12 cellular contexts compared by ENCODE assay signal in the genomic region with DNA sequence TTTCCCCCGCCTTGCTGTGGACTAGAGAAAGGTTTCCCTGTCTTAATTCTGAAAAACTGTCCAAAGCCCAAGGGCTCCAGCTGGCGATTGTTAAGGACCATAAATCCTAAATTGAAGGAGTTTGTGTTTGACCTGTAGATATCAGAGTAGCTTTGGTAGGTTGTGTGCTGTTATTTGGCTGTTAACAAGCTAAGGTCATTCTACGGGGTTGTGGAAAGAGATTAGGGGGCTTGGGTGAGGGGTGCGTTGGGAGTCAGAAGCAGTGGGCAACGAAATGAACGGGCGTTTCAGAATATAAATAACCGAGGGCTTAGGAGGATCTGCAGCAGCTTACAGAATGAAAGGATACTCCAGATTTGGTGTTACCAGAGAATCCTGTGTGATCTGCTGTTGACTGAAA. TPM values are rescaled to one million over a fixed set of nuclear protein-coding genes. Genes with fewer than 3 reads are reported as not detected.
A peak's percentile ranks its signal among the peaks of the same experiment; 100 is the strongest.
DNase-seq lines count a peak whose midpoint lies in the region; ATAC-seq, FAIRE-seq and TF ChIP-seq lines count a peak whose summit lies in the region.
"Had no signal": no experiment of that assay in that cellular context is flagged by ENCODE, and none has a peak within 500 bp of the region (broad histone marks: within the 10 kb centered on the region; RNA-seq: fewer than 3 reads in every experiment).

No MANE protein-coding gene starts in this region.

- TF ChIP-seq RAD21 in A549 (conservative IDR thresholded peaks at IDR 0.05 in 1 of 2, IDR thresholded peaks at IDR 0.05 in 1 of 2) = no peak

- in situ Hi-C loops in G401 (cut with HindIII; ENCODE audit: low sequenced_read_pairs) (no loop called here), Panc1 (cut with HindIII; ENCODE audit: low pct_unique_long_range_greater_than_20kb, low sequenced_read_pairs) (no loop called here)

- BruUV-seq in Panc1 (replicated peaks; lab: Mats Ljungman, UMichigan) = no TSS peak

- H3K4me2 ChIP-seq in A549 = peak overlapping the region; percentile 81

- H3K9me3 ChIP-seq in A549 (no peaks in the 10 kb centered on the region), Panc1 (ENCODE audit: control insufficient read depth, insufficient read depth, low read depth, low read length) (no peaks in the 10 kb centered on the region), esophagus muscularis mucosa (no peaks in the 10 kb centered on the region)
- H3K9me3 ChIP-seq: gastrocnemius medialis, uterus had no signal

- peaks cover 29% of the 10 kb centered on the region for H3K4me1 ChIP-seq in A549
- peaks cover 17% of the 10 kb centered on the region; the same call in 1 of the 2 replicates for H3K4me1 ChIP-seq in Panc1 (ENCODE audit: control insufficient read depth, insufficient read depth, low read length)
- H3K4me1 ChIP-seq in esophagus muscularis mucosa = peaks cover 0 to 10% (median 3%) of the 10 kb centered on the region in 4 donors
- H3K4me1 ChIP-seq: gastrocnemius medialis, uterus had no signal

- WGBS in A549 (ENCODE audit: missing lambda C conversion rate) = 30% methylated on average over 7 of the region's 8 CpGs
- 23% methylated on average over 8 of the region's 8 CpGs for WGBS in esophagus muscularis mucosa

- H3K36me3 ChIP-seq in Panc1 (ENCODE audit: control insufficient read depth, insufficient read depth, low read length) = no peaks in the 10 kb centered on the region
- H3K36me3 ChIP-seq in esophagus muscularis mucosa = no peaks in the 10 kb centered on the region
- H3K36me3 ChIP-seq: gastrocnemius medialis, uterus had no signal

- H3K27ac ChIP-seq in A549 = peak overlapping the region; percentile 52 to 70; a peak in 4 of 6 replicates
- H3K27ac ChIP-seq in Panc1 (ENCODE audit: low read length) = no peak overlapping the region
- no peak overlapping the region for H3K27ac ChIP-seq in esophagus muscularis mucosa (replicated peaks in 1 of 4)
- H3K27ac ChIP-seq: gastrocnemius medialis, uterus had no signal

- POLR2A ChIA-PET in A549 (lab: Yijun Ruan, JAX) (no interaction called here), Panc1 (lab: Charles Lee) (no interaction called here)

- H3K27me3 ChIP-seq in Panc1 (ENCODE audit: control insufficient read depth, insufficient read depth, low read length) = no peaks in the 10 kb centered on the region
- H3K27me3 ChIP-seq in esophagus muscularis mucosa = peaks cover 0 to 68% (median 54%) of the 10 kb centered on the region in 4 donors

- CTCF ChIA-PET in A549 (lab: Yijun Ruan, JAX) (interaction anchor here (1.6 to 2.1 kb wide), 2 partner anchors 9 kb away, joined by 9 to 20 read pairs; no protein-coding TSS in a partner anchor), Panc1 (lab: Charles Lee) (interaction anchor here (0.5 to 1.3 kb wide), 2 partner anchors 9 to 237 kb away, joined by 3 to 7 read pairs; no protein-coding TSS in a partner anchor)

- no peak for DNase-seq in A549 (ENCODE audit: low read depth in 1 of 2, low spot score in 1 of 2)
- peak; percentile 23 for DNase-seq in G401 (ENCODE audit: low spot score)
- no peak for DNase-seq in Panc1 (ENCODE audit: low read depth, low spot score)
- no peak for DNase-seq in fibroblast of mammary gland (ENCODE audit: low read depth)
- no peak for DNase-seq in esophagus muscularis mucosa (ENCODE audit: extremely low spot score)
- no peak for DNase-seq in NOMO-1 treated with dmso at 0.1 percent for 144 hours (lab: John Stamatoyannopoulos, UW; ENCODE audit: unreplicated experiment)
- no peak for DNase-seq in NCI-H1694 (lab: John Stamatoyannopoulos, UW)
- DNase-seq: activated CD4-positive, CD25-positive, alpha-beta regulatory T cell; gastrocnemius medialis; naive B cell; uterus had no signal

- no peak for ATAC-seq in A549
- ATAC-seq in Panc1 = no peak
- ATAC-seq in GM21381 (IDR thresholded peaks at IDR 0.05; ENCODE audit: unreplicated experiment) = no peak
- ATAC-seq: gastrocnemius medialis had no signal

- FAIRE-seq in A549 (lab: Jason Lieb, UNC) = no peak

- TF ChIP-seq CTCF in A549 (IDR thresholded peaks at IDR 0.05) (no peak), Panc1 (IDR thresholded peaks at IDR 0.05) (no peak), fibroblast of mammary gland (conservative IDR thresholded peaks at IDR 0.05; ENCODE audit: control insufficient read depth, insufficient read depth, low read depth, low read length) (no peak), esophagus muscularis mucosa (IDR thresholded peaks at IDR 0.05) (no peak)

- TF ChIP-seq EP300 in A549 (IDR thresholded peaks at IDR 0.05) (no peak), esophagus muscularis mucosa (IDR thresholded peaks at IDR 0.05) (no peak)

- TF ChIP-seq POLR2A in A549 (IDR thresholded peaks at IDR 0.05; ENCODE audit: low read length) (no peak), esophagus muscularis mucosa (IDR thresholded peaks at IDR 0.05; ENCODE audit: low read depth) (no peak)

- H3K4me3 ChIP-seq in A549 (peak overlapping the region; percentile 69), Panc1 (ENCODE audit: low read depth in 2 of 2, low read length in 2 of 2) (peak overlapping the region; percentile 58 to 86), fibroblast of mammary gland (ENCODE audit: control insufficient read depth, low read depth, low read length) (peak overlapping the region; percentile 72), esophagus muscularis mucosa (no peak overlapping the region)
- H3K4me3 ChIP-seq: gastrocnemius medialis, uterus had no signal

- intact Hi-C loops in Panc1 (cut with micrococcal nuclease; ENCODE audit: unreplicated experiment) (no loop called here), esophagus muscularis mucosa (cut with DNase I) (no loop called here)

TF ChIP-seq in A549, 52 proteins besides CTCF, POLR2A, EP300 and RAD21 (continues in another document):
- TF ChIP-seq, protein P1, sequence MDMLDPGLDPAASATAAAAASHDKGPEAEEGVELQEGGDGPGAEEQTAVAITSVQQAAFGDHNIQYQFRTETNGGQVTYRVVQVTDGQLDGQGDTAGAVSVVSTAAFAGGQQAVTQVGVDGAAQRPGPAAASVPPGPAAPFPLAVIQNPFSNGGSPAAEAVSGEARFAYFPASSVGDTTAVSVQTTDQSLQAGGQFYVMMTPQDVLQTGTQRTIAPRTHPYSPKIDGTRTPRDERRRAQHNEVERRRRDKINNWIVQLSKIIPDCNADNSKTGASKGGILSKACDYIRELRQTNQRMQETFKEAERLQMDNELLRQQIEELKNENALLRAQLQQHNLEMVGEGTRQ (IDR thresholded peaks at IDR 0.05) = no peak
- TF ChIP-seq HOXA7 (CRISPR knock-in tag; IDR thresholded peaks at IDR 0.05) = no peak
- no peak for TF ChIP-seq ZSCAN20 (CRISPR knock-in tag; IDR thresholded peaks at IDR 0.05)
- TF ChIP-seq ZC3H11A (IDR thresholded peaks at IDR 0.05) = no peak
- no peak for TF ChIP-seq RARB (CRISPR knock-in tag; IDR thresholded peaks at IDR 0.05)
- no peak for TF ChIP-seq CBX8 (IDR thresholded peaks at IDR 0.05)
- TF ChIP-seq EHF (CRISPR knock-in tag; IDR thresholded peaks at IDR 0.05) = no peak
- TF ChIP-seq RFX5 (IDR thresholded peaks at IDR 0.05) = no peak
- TF ChIP-seq HEYL (CRISPR knock-in tag; IDR thresholded peaks at IDR 0.05) = no peak
- TF ChIP-seq GATA3 (IDR thresholded peaks at IDR 0.05; ENCODE audit: borderline replicate concordance) = no peak
- TF ChIP-seq FOSB (CRISPR knock-in tag; IDR thresholded peaks at IDR 0.05) = no peak
- TF ChIP-seq, protein P2, sequence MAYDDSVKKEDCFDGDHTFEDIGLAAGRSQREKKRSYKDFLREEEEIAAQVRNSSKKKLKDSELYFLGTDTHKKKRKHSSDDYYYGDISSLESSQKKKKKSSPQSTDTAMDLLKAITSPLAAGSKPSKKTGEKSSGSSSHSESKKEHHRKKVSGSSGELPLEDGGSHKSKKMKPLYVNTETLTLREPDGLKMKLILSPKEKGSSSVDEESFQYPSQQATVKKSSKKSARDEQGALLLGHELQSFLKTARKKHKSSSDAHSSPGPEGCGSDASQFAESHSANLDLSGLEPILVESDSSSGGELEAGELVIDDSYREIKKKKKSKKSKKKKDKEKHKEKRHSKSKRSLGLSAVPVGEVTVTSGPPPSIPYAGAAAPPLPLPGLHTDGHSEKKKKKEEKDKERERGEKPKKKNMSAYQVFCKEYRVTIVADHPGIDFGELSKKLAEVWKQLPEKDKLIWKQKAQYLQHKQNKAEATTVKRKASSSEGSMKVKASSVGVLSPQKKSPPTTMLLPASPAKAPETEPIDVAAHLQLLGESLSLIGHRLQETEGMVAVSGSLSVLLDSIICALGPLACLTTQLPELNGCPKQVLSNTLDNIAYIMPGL (CRISPR knock-in tag; IDR thresholded peaks at IDR 0.05; ENCODE audit: borderline replicate concordance) = no peak

RNA-seq across cellular contexts. Expression of a gene that starts 32.6 kb away (rescaled TPM):
- polyA plus RNA-seq in A549 (2011; rRNA removed) (13.4 and 13.5 TPM in 2 replicates), A549 (2017; fragmentation: RNase III; extraction: RNeasy Plus Mini Kit Qiagen cat#74134 plus additional on column Dnase treatment) (4.2 to 5.1 TPM (median 4.8 TPM) in 3 replicates)
- 4.3 and 5.5 TPM in 2 replicates for polyA plus RNA-seq in A549 (2012; cell fraction: cytosol; rRNA removed)
- 3.3 and 4.1 TPM in 2 replicates for polyA plus RNA-seq in A549 (2012; cell fraction: nucleus; rRNA removed)
- polyA minus RNA-seq in A549 (2011; rRNA and poly(A)+ RNA removed) = 4.9 and 11.7 TPM in 2 replicates
- total RNA-seq in G401 (2014; rRNA removed; shearing (Covaris generic)) = 1.2 and 3.0 TPM in 2 replicates
- total RNA-seq in Panc1 (2021; ENCODE audit: unreplicated experiment) (5.5 TPM), esophagus muscularis mucosa (10 to 100 TPM in 2 of 4 donors, 1 to 10 TPM in 2; 6.6 to 14.1 (median 11.2) TPM)
- polyA plus RNA-seq in Panc1 (2012; ENCODE audit: insufficient read length) = 4.6 TPM

RNA-seq across cellular contexts. Expression of a gene that starts 50.5 kb away (rescaled TPM):
- polyA plus RNA-seq in A549 (2011; rRNA removed) = 6.5 and 7.0 TPM in 2 replicates
- polyA plus RNA-seq in A549 (2012; cell fraction: cytosol; rRNA removed) = 4.2 and 5.2 TPM in 2 replicates
- polyA plus RNA-seq in A549 (2012; cell fraction: nucleus; rRNA removed) = 11.0 and 17.8 TPM in 2 replicates
- polyA plus RNA-seq in A549 (2017; fragmentation: RNase III; extraction: RNeasy Plus Mini Kit Qiagen cat#74134 plus additional on column Dnase treatment) = 6.7 to 9.5 TPM (median 7.5 TPM) in 3 replicates
- 12.2 and 13.0 TPM in 2 replicates for polyA minus RNA-seq in A549 (2011; rRNA and poly(A)+ RNA removed)
- total RNA-seq in G401 (2014; rRNA removed; shearing (Covaris generic)) = 8.2 and 11.3 TPM in 2 replicates
- total RNA-seq in Panc1 (2021; ENCODE audit: unreplicated experiment) = 8.1 TPM
- polyA plus RNA-seq in Panc1 (2012; ENCODE audit: insufficient read length) = 7.8 TPM
- total RNA-seq in esophagus muscularis mucosa = 1 to 10 TPM; 6.1 to 7.7 (median 6.9) TPM

Comparison
In these comparisons a context has a peak if more than half of its experiments do, and no peak if none do; other contexts are left out.
1. H3K27ac ChIP-seq: peak in A549 (2 of 2); none in Panc1 (single experiment) and esophagus muscularis mucosa (0 of 4).
2. H3K4me3 ChIP-seq: peak in A549 (single experiment), Panc1 (2 of 2) and fibroblast of mammary gland (single experiment); none in esophagus muscularis mucosa (0 of 4).